Comparison of ENCODE assay signal across 18 cellular contexts in genomic region chr2:229669841-229670240, GRCh38. TPM values are rescaled to one million over a fixed set of nuclear protein-coding genes. Genes with fewer than 3 reads are reported as not detected.
"Had no signal": no experiment of that assay in that cellular context is flagged by ENCODE, and none has a peak within 500 bp of the region (broad histone marks: within the 10 kb centered on the region; RNA-seq: fewer than 3 reads in every experiment).

No MANE protein-coding gene starts in this region.

- H3K4me1 ChIP-seq: psoas muscle, sigmoid colon, transverse colon had no signal

- H3K9me3 ChIP-seq: psoas muscle, sigmoid colon, thoracic aorta, transverse colon had no signal

- H3K27ac ChIP-seq: hepatocyte, psoas muscle, sigmoid colon, skin epidermis, thoracic aorta, transverse colon had no signal

- H3K4me3 ChIP-seq: hepatocyte, psoas muscle, sigmoid colon, skin epidermis, thoracic aorta, transverse colon had no signal

- DNase-seq: erythroblast; foreskin melanocyte; kidney glomerular epithelial cell; mesendoderm; naive thymus-derived CD4-positive, alpha-beta T cell; nephron progenitor cell; psoas muscle; retina; sigmoid colon; stimulated activated CD4-positive, alpha-beta T cell treated with anti-CD3 and anti-CD28 coated beads, Interleukin-2, amount 100 ng/mL, for 24 hours; stimulated activated CD4-positive, alpha-beta T cell treated with anti-CD3 and anti-CD28 coated beads, Interleukin-4, amount 100 ng/mL, for 4 hours; stimulated activated naive B cell treated with anti-CD40 and anti-IgM and Interleukin-4, amounts not matched to agents 10 μg/mL and 1 μg/mL and 100 μg/mL, for 72 hours; stimulated activated naive CD8-positive, alpha-beta T cell treated with anti-CD3 and anti-CD28 coated beads, Interleukin-15, amount 100 ng/mL, for 72 hours; transverse colon had no signal

- ATAC-seq: naive thymus-derived CD4-positive, alpha-beta T cell; psoas muscle; stimulated activated naive B cell treated with anti-CD40 and anti-IgM and Interleukin-4, amounts not matched to agents 10 μg/mL and 1 μg/mL and 100 μg/mL, for 72 hours; stimulated activated naive CD8-positive, alpha-beta T cell treated with anti-CD3 and anti-CD28 coated beads, Interleukin-15, amount 100 ng/mL, for 72 hours had no signal

RNA-seq across cellular contexts. Expression of gene DNER, which starts 44.5 kb away (rescaled TPM):
- total RNA-seq: liver; naive thymus-derived CD4-positive, alpha-beta T cell had no signal
- polyA plus RNA-seq: hepatocyte; naive thymus-derived CD4-positive, alpha-beta T cell had no signal
